In the genomic region with DNA sequence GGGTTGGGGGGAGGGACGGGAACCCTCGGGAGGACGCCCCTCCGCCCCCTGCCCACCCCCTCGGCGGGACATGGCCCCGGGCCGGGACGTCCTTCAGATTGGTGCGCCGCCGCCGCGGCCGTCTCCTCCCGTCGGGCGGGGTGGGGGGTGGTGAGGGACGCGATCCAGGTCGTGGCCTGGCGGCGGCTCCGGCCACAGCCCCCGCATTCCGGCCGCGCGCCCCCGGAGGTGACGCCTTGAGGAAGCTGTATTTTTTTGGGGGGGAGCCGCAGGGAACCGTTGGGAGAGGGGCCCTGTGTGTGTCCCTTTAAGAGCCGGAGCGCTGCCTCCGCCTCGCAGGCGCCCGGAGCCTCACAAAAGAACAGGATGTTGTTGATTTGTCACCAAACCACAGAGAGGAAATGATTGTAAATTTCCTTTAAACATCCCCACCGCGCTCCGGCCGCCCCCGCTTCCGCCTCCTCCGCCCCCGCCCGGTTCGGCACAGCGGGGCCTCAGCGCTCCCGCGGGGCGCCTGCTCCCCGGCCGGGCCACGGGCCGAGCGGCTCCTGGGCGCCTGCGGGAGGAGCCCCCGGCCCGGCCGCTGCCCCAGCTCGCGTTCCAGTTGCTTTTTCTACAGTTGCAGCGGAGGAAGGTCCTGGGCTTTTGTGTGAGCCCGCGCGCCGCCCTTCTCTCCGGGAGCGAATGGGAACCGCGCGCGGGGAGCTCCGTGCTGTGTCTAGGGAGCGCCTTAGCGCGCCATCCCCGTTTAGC, we compare ENCODE assay signal across 8 cellular contexts. TPM values are rescaled to one million over a fixed set of nuclear protein-coding genes. Genes with fewer than 3 reads are reported as not detected.
A peak's percentile ranks its signal among the peaks of the same experiment; 100 is the strongest.
DNase-seq lines count a peak whose midpoint lies in the region; ATAC-seq, FAIRE-seq and TF ChIP-seq lines count a peak whose summit lies in the region.

No MANE protein-coding gene starts in this region.

- FAIRE-seq in astrocyte (lab: Jason Lieb, UNC) = no peak

- peaks cover 37% of the 10 kb centered on the region for H3K4me1 Mint-ChIP-seq in T-helper 2 cell treated with Interferon-gamma antibody and Interleukin-4, amounts not matched to agents 5 μg/mL and 100 μg/mL, for 36 hours (ENCODE audit: low read depth)
- peaks cover 17% of the 10 kb centered on the region for H3K4me1 Mint-ChIP-seq in astrocyte (ENCODE audit: low read depth, unreplicated experiment)

- no peaks in the 10 kb centered on the region for H3K36me3 Mint-ChIP-seq in T-helper 2 cell treated with Interferon-gamma antibody and Interleukin-4, amounts not matched to agents 5 μg/mL and 100 μg/mL, for 36 hours (ENCODE audit: low read depth)
- no peaks in the 10 kb centered on the region for H3K36me3 Mint-ChIP-seq in astrocyte (ENCODE audit: low read depth, unreplicated experiment)

- H3K36me3 ChIP-seq in astrocyte (ENCODE audit: insufficient read depth, low read length) = no peaks in the 10 kb centered on the region
- H3K36me3 ChIP-seq in hepatocyte (replicated peaks; ENCODE audit: insufficient read depth, low read depth) = no peaks in the 10 kb centered on the region
- H3K36me3 ChIP-seq in rectal smooth muscle tissue (ENCODE audit: control insufficient read depth, insufficient read depth, low read length) = no peaks in the 10 kb centered on the region
- H3K36me3 ChIP-seq in vagina = no peaks in the 10 kb centered on the region

- peak overlapping the region; percentile 93 for H3K27ac Mint-ChIP-seq in T-helper 2 cell treated with Interferon-gamma antibody and Interleukin-4, amounts not matched to agents 5 μg/mL and 100 μg/mL, for 36 hours
- no peak overlapping the region for H3K27ac Mint-ChIP-seq in astrocyte (ENCODE audit: unreplicated experiment)

- ATAC-seq in HG02571 (IDR thresholded peaks at IDR 0.05; ENCODE audit: unreplicated experiment) = peak; percentile 97

- intact Hi-C loops in vagina (cut with DNase I) = no loop called here

- H3K27me3 ChIP-seq in astrocyte (ENCODE audit: insufficient read depth, low read length) (no peaks in the 10 kb centered on the region), hepatocyte (no peaks in the 10 kb centered on the region), rectal smooth muscle tissue (ENCODE audit: control insufficient read depth, insufficient read depth, low read length) (no peaks in the 10 kb centered on the region), vagina (no peaks in the 10 kb centered on the region)

- H3K4me3 ChIP-seq in GM12875 (ENCODE audit: low read depth, low read length) (peak overlapping the region; percentile 56), astrocyte (ENCODE audit: insufficient read depth, low read depth, low read length) (peak overlapping the region; percentile 49), hepatocyte (peak overlapping the region; percentile 42), rectal smooth muscle tissue (ENCODE audit: low read length) (peak overlapping the region; percentile 58), vagina (peak overlapping the region; percentile 57 to 85)

- H3K27ac ChIP-seq in astrocyte (ENCODE audit: low read depth, low read length) (peak overlapping the region; percentile 89), hepatocyte (peak overlapping the region; percentile 98), rectal smooth muscle tissue (ENCODE audit: low read depth, low read length) (peak overlapping the region; percentile 85), vagina (peak overlapping the region; percentile 94)

- peaks cover 29% of the 10 kb centered on the region for H3K4me1 ChIP-seq in astrocyte (ENCODE audit: insufficient read depth, low read length)
- H3K4me1 ChIP-seq in hepatocyte (ENCODE audit: insufficient read depth) = peaks cover 13% of the 10 kb centered on the region
- peaks cover 3% of the 10 kb centered on the region for H3K4me1 ChIP-seq in rectal smooth muscle tissue (ENCODE audit: control insufficient read depth, insufficient read depth, low read length)
- H3K4me1 ChIP-seq in vagina = peaks cover 8% of the 10 kb centered on the region

- H3K27me3 Mint-ChIP-seq in T-helper 2 cell treated with Interferon-gamma antibody and Interleukin-4, amounts not matched to agents 5 μg/mL and 100 μg/mL, for 36 hours (ENCODE audit: low read depth) = peaks cover 20% of the 10 kb centered on the region
- peaks cover 5% of the 10 kb centered on the region for H3K27me3 Mint-ChIP-seq in astrocyte (ENCODE audit: low read depth, unreplicated experiment)

- H3K9me2 ChIP-seq in hepatocyte (replicated peaks; ENCODE audit: insufficient read depth) = no peaks in the 10 kb centered on the region

- H3K79me2 ChIP-seq in astrocyte (ENCODE audit: insufficient read depth, low read length) (no peaks in the 10 kb centered on the region), hepatocyte (no peaks in the 10 kb centered on the region)

- H3K9ac ChIP-seq in astrocyte (ENCODE audit: low read length) = peak overlapping the region; percentile 79
- H3K9ac ChIP-seq in rectal smooth muscle tissue (ENCODE audit: low read length) = peak overlapping the region; percentile 53

- H4K20me1 ChIP-seq in astrocyte (ENCODE audit: insufficient read depth, low read length) (no peaks in the 10 kb centered on the region), hepatocyte (ENCODE audit: insufficient read depth, poor library complexity, severe bottlenecking) (no peaks in the 10 kb centered on the region)

- H3K9me3 Mint-ChIP-seq in T-helper 2 cell treated with Interferon-gamma antibody and Interleukin-4, amounts not matched to agents 5 μg/mL and 100 μg/mL, for 36 hours = no peaks in the 10 kb centered on the region
- H3K9me3 Mint-ChIP-seq in astrocyte (ENCODE audit: unreplicated experiment) = no peaks in the 10 kb centered on the region

- DNase-seq in NCI-H1048 (lab: John Stamatoyannopoulos, UW) = peak; percentile 45
- peak; percentile 91 for DNase-seq in T-helper 2 cell treated with Interferon-gamma antibody and Interleukin-4, amounts not matched to agents 5 μg/mL and 100 μg/mL, for 36 hours (ENCODE audit: low spot score)
- peak; percentile 89 for DNase-seq in astrocyte (ENCODE audit: low read depth)
- peak; percentile 88 for DNase-seq in hepatocyte (ENCODE audit: low spot score)
- DNase-seq in vagina (ENCODE audit: extremely low spot score in 2 of 2) = peak in 1 of 2 donors; percentile 91

- H3K4me2 ChIP-seq in astrocyte (ENCODE audit: low read length) (peak overlapping the region; percentile 81), hepatocyte (peak overlapping the region; percentile 88)

- TF ChIP-seq CTCF in GM12875 (IDR thresholded peaks at IDR 0.05; ENCODE audit: borderline replicate concordance, insufficient read depth, low read depth, low read length) = no peak
- TF ChIP-seq CTCF in astrocyte (IDR thresholded peaks at IDR 0.05; ENCODE audit: insufficient read depth, low read depth, low read length) = no peak
- peak; percentile 2 for TF ChIP-seq CTCF in hepatocyte (IDR thresholded peaks at IDR 0.05; ENCODE audit: poor library complexity)
- TF ChIP-seq CTCF in vagina (IDR thresholded peaks at IDR 0.05) = no peak

- peak in 1 of 2 donors; percentile 36 for TF ChIP-seq POLR2A in vagina (IDR thresholded peaks at IDR 0.05)

- under 1% methylated on average over 37 of the region's 82 CpGs for WGBS in hepatocyte (ENCODE audit: low lambda C conversion rate, missing lambda C conversion rate)

- peak overlapping the region; percentile 79 for H3K4me3 Mint-ChIP-seq in T-helper 2 cell treated with Interferon-gamma antibody and Interleukin-4, amounts not matched to agents 5 μg/mL and 100 μg/mL, for 36 hours
- peak overlapping the region; percentile 82 for H3K4me3 Mint-ChIP-seq in astrocyte (ENCODE audit: unreplicated experiment)

- H3K9me3 ChIP-seq in astrocyte (ENCODE audit: insufficient read depth, low read depth, low read length) (no peaks in the 10 kb centered on the region), hepatocyte (ENCODE audit: low read depth) (no peaks in the 10 kb centered on the region), vagina (no peaks in the 10 kb centered on the region)

- H2AFZ ChIP-seq in astrocyte (ENCODE audit: low read depth, low read length) = peak overlapping the region; percentile 59
- peak overlapping the region; percentile 83 for H2AFZ ChIP-seq in hepatocyte

RNA-seq across cellular contexts. Expression of a gene that starts 32.1 kb away (rescaled TPM):
- total RNA-seq in astrocyte (19.4 and 23.4 TPM in 2 replicates), hepatocyte (6.1 and 7.2 TPM in 2 replicates), vagina (13.5 TPM)
- 4.3 and 8.5 TPM in 2 replicates for polyA plus RNA-seq in hepatocyte
